27 cellular contexts compared by ENCODE assay signal in genomic region chr12:92199846-92200576, GRCh38. TPM values are rescaled to one million over a fixed set of nuclear protein-coding genes. Genes with fewer than 3 reads are reported as not detected.
DNase-seq lines count a peak whose midpoint lies in the region; ATAC-seq, FAIRE-seq and TF ChIP-seq lines count a peak whose summit lies in the region.
"Had no signal": no experiment of that assay in that cellular context is flagged by ENCODE, and none has a peak within 500 bp of the region (broad histone marks: within the 10 kb centered on the region; RNA-seq: fewer than 3 reads in every experiment).

No MANE protein-coding gene starts in this region.

- FAIRE-seq in GM19239 (lab: Jason Lieb, UNC) = no peak
- FAIRE-seq: endometrium had no signal

- H3K27ac Mint-ChIP-seq in activated T-helper 17 cell treated with anti-CD3 and anti-CD28 coated beads, Interleukin-2, amount 50 U/mL, for 72 hours = no peak overlapping the region
- H3K27ac Mint-ChIP-seq: activated naive CD4-positive, alpha-beta T cell treated with anti-CD3 and anti-CD28 coated beads, Interleukin-2, amount 10 ng/mL, durations not matched to agents 7 days and 5 days; B cell had no signal

- no peaks in the 10 kb centered on the region for H3K36me3 ChIP-seq in psoas muscle (ENCODE audit: insufficient read depth in 1 of 2, low read depth in 1 of 2)
- H3K36me3 ChIP-seq: gastrocnemius medialis, HAP-1, SJCRH30, tibial nerve had no signal

- intact Hi-C loops in right cardiac atrium (cut with DNase I) = no loop called here
- intact Hi-C loops in left ventricle myocardium superior (cut with micrococcal nuclease) = no loop called here
- intact Hi-C loops in psoas muscle (cut with DNase I) = no loop called here

- H3K27me3 Mint-ChIP-seq in activated T-helper 17 cell treated with anti-CD3 and anti-CD28 coated beads, Interleukin-2, amount 50 U/mL, for 72 hours = no peaks in the 10 kb centered on the region
- H3K27me3 Mint-ChIP-seq: activated naive CD4-positive, alpha-beta T cell treated with anti-CD3 and anti-CD28 coated beads, Interleukin-2, amount 10 ng/mL, durations not matched to agents 7 days and 5 days; B cell had no signal

- peaks cover 6% of the 10 kb centered on the region for H3K9me3 Mint-ChIP-seq in activated T-helper 17 cell treated with anti-CD3 and anti-CD28 coated beads, Interleukin-2, amount 50 U/mL, for 72 hours

- ATAC-seq in right cardiac atrium (peak; percentile 19 to 64), left ventricle myocardium superior (no peak), psoas muscle (no peak)
- ATAC-seq in activated T-helper 17 cell treated with anti-CD3 and anti-CD28 coated beads, Interleukin-2, amount 50 U/mL, for 72 hours (replicated peaks) = no peak
- ATAC-seq: gastrocnemius medialis, left lobe of liver had no signal

- H3K4me1 ChIP-seq in right cardiac atrium (ENCODE audit: control insufficient read depth, insufficient read depth, low read length) (no peaks in the 10 kb centered on the region), psoas muscle (no peaks in the 10 kb centered on the region)
- H3K4me1 ChIP-seq: gastrocnemius medialis, HAP-1, SJCRH30 had no signal

- H3K27ac ChIP-seq in right cardiac atrium (ENCODE audit: low read length) (no peak overlapping the region), psoas muscle (no peak overlapping the region)
- H3K27ac ChIP-seq: gastrocnemius medialis, SJCRH30 had no signal

- no peaks in the 10 kb centered on the region for H3K27me3 ChIP-seq in right cardiac atrium (ENCODE audit: control insufficient read depth, insufficient read depth)
- H3K27me3 ChIP-seq in psoas muscle (ENCODE audit: insufficient read depth in 3 of 3, low read length in 2 of 3) = no peaks in the 10 kb centered on the region
- H3K27me3 ChIP-seq: gastrocnemius medialis, SJCRH30, tibial nerve had no signal

- DNase-seq in right cardiac atrium (no peak), left ventricle myocardium superior (no peak), choroid plexus epithelial cell (ENCODE audit: low read depth) (peak; percentile 25), iris pigment epithelial cell (ENCODE audit: low read depth) (peak; percentile 59), psoas muscle (no peak), GM19239 (ENCODE audit: insufficient read length, low spot score) (no peak)
- no peak for DNase-seq in stimulated activated CD4-positive, alpha-beta T cell treated with anti-CD3 and anti-CD28 coated beads, Interleukin-12 subunit alpha, Interleukin-12 subunit beta, amount 100 ng/mL, for 4 hours
- DNase-seq: activated CD4-positive, CD25-positive, alpha-beta regulatory T cell; activated naive CD4-positive, alpha-beta T cell treated with anti-CD3 and anti-CD28 coated beads, Interleukin-2, amount 10 ng/mL, durations not matched to agents 7 days and 5 days; aorta; gastrocnemius medialis; hypothalamus; KBM-7; mesenchymal stem cell; NCI-H1436 treated with DMSO at 0.1 percent for 48 hours; NCI-H446; NCI-H774; nucleus accumbens; SJCRH30; stimulated activated CD4-positive, alpha-beta T cell treated with anti-CD3 and anti-CD28 coated beads, Interleukin-2, amount 100 ng/mL, for 24 hours had no signal

- H3K4me3 ChIP-seq in right cardiac atrium (ENCODE audit: low read length) (no peak overlapping the region), choroid plexus epithelial cell (ENCODE audit: low read depth, low read length) (no peak overlapping the region), psoas muscle (no peak overlapping the region)
- H3K4me3 ChIP-seq: gastrocnemius medialis, HAP-1, SJCRH30, smooth muscle cell, tibial nerve had no signal

- H3K4me1 Mint-ChIP-seq in activated T-helper 17 cell treated with anti-CD3 and anti-CD28 coated beads, Interleukin-2, amount 50 U/mL, for 72 hours = no peaks in the 10 kb centered on the region

- H3K9me3 ChIP-seq in right cardiac atrium (ENCODE audit: control insufficient read depth, low read length) (no peaks in the 10 kb centered on the region), psoas muscle (no peaks in the 10 kb centered on the region)
- H3K9me3 ChIP-seq: gastrocnemius medialis, HAP-1, SJCRH30, tibial nerve had no signal

- TF ChIP-seq CTCF in choroid plexus epithelial cell (conservative IDR thresholded peaks at IDR 0.05; ENCODE audit: low read depth, low read length) (no peak), psoas muscle (IDR thresholded peaks at IDR 0.05) (no peak)

- WGBS in right cardiac atrium = 60% methylated on average over 5 of the region's 5 CpGs
- whole genome bisulfite sequencing in psoas muscle, 3 donors = 86 to 89% (median 87%) methylated on average over 5 of the region's 5 CpGs

- H3K4me3 Mint-ChIP-seq in activated T-helper 17 cell treated with anti-CD3 and anti-CD28 coated beads, Interleukin-2, amount 50 U/mL, for 72 hours = no peak overlapping the region
- H3K4me3 Mint-ChIP-seq: activated naive CD4-positive, alpha-beta T cell treated with anti-CD3 and anti-CD28 coated beads, Interleukin-2, amount 10 ng/mL, durations not matched to agents 7 days and 5 days; B cell had no signal

- H3K36me3 Mint-ChIP-seq in activated T-helper 17 cell treated with anti-CD3 and anti-CD28 coated beads, Interleukin-2, amount 50 U/mL, for 72 hours (ENCODE audit: low read depth) = no peaks in the 10 kb centered on the region

RNA-seq across cellular contexts. Expression of gene BTG1, which starts 54.4 kb away (rescaled TPM):
- 100 to 1,000 TPM in 3 of 4 donors, 10 to 100 TPM in 1; 95.7 to 147 (median 134) TPM for total RNA-seq in right cardiac atrium
- 59.5 TPM for polyA plus RNA-seq in right cardiac atrium
- 74.6 TPM for total RNA-seq in left ventricle myocardium superior
- 10 to 100 TPM; 18.4 to 34.2 (median 28.5) TPM for total RNA-seq in psoas muscle
- 10 to 100 TPM in 2 of 3 donors, 1 to 10 TPM in 1; 9.9 to 12.6 (median 10.6) TPM for polyA plus RNA-seq in psoas muscle
- total RNA-seq in activated T-helper 17 cell treated with anti-CD3 and anti-CD28 coated beads, Interleukin-2, amount 50 U/mL, for 72 hours = 100 to 1,000 TPM; 131 to 648 TPM

Comparison
In these comparisons a context has a peak if more than half of its experiments do, and no peak if none do; other contexts are left out.
1. ATAC-seq: peak in right cardiac atrium (2 of 2); none in left ventricle myocardium superior (single experiment), psoas muscle (0 of 4) and activated T-helper 17 cell treated with anti-CD3 and anti-CD28 coated beads, Interleukin-2, amount 50 U/mL, for 72 hours (single experiment).
2. DNase-seq: peak in choroid plexus epithelial cell (single experiment) and iris pigment epithelial cell (single experiment); none in right cardiac atrium (0 of 3), left ventricle myocardium superior (single experiment), psoas muscle (0 of 2), GM19239 (single experiment) and stimulated activated CD4-positive, alpha-beta T cell treated with anti-CD3 and anti-CD28 coated beads, Interleukin-12 subunit alpha, Interleukin-12 subunit beta, amount 100 ng/mL, for 4 hours (single experiment).